ENCODE assay signal across 11 cellular contexts in genomic region chr1:143717434-143717833, GRCh38.
"Had no signal": no experiment of that assay in that cellular context is flagged by ENCODE, and none has a peak within 500 bp of the region (broad histone marks: within the 10 kb centered on the region; RNA-seq: fewer than 3 reads in every experiment).

No MANE protein-coding gene starts in this region.

- H3K27ac ChIP-seq: GM23248 had no signal

- FAIRE-seq: H1, H54 had no signal

- DNase-seq: GM23248, GOT3, H7, H9, HCEC 1CT, HFFc6 had no signal

- H3K9me3 ChIP-seq: HAP-1 had no signal

- H3K36me3 ChIP-seq: HAP-1 had no signal

- H3K4me3 ChIP-seq: GM23248, GM23338, HAP-1 had no signal

- ATAC-seq: GM23338, HCT116 had no signal

- H3K4me1 ChIP-seq: HAP-1 had no signal
